In the genomic region with DNA sequence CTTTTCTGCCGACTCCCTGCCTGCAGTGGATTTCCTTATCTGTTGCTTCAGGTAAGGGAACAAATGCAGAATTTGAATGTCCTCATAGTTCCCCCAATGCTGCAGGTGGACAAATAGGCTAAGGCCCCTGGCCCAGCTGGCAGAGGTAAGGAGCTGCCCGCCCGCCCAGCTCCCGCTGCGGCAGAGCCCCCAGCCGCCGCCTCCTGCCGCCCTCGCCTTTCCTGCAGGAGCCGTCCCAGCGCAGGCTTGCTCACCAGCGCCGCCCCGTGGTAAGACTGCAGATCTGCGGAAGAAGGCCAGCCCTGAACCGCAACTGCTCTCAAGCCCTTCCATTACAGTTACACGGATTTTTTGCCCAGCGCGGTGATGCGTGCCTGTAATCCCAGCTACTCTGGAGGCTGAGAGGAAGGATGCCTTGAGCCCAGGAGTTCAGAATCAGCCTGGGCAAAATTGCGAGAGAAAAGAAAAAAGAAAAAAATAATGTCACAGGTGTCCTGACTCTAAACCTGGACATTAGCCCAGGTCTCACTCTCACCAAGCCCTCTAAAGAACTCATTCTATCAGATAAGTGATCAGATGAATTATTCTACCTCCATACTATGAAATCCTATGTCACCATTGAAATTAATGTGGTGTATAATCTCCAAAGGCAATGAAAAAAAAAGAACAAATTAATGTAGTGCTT, we compare ENCODE assay signal across 9 cellular contexts. TPM values are rescaled to one million over a fixed set of nuclear protein-coding genes. Genes with fewer than 3 reads are reported as not detected.
A peak's percentile ranks its signal among the peaks of the same experiment; 100 is the strongest.
DNase-seq lines count a peak whose midpoint lies in the region; ATAC-seq and TF ChIP-seq lines count a peak whose summit lies in the region.
"Had no signal": no experiment of that assay in that cellular context is flagged by ENCODE, and none has a peak within 500 bp of the region (broad histone marks: within the 10 kb centered on the region; RNA-seq: fewer than 3 reads in every experiment).

No MANE protein-coding gene starts in this region.

- H3K27ac ChIP-seq in hepatocyte (no peak overlapping the region), sigmoid colon (no peak overlapping the region)
- H3K27ac ChIP-seq: BLaER1 had no signal

- WGBS in hepatocyte (ENCODE audit: low lambda C conversion rate, missing lambda C conversion rate) = 5% methylated on average over 21 of the region's 21 CpGs
- WGBS in sigmoid colon, 2 donors = 2 to 4% methylated on average over 21 of the region's 21 CpGs

- peak overlapping the region; percentile 24 for H2AFZ ChIP-seq in hepatocyte

- no peaks in the 10 kb centered on the region for H4K20me1 ChIP-seq in hepatocyte (ENCODE audit: insufficient read depth, poor library complexity, severe bottlenecking)

- H3K79me2 ChIP-seq in hepatocyte = no peaks in the 10 kb centered on the region

- H3K36me3 ChIP-seq in hepatocyte (replicated peaks; ENCODE audit: insufficient read depth, low read depth) (no peaks in the 10 kb centered on the region), sigmoid colon (no peaks in the 10 kb centered on the region)
- H3K36me3 ChIP-seq: BLaER1 had no signal

- no peak for TF ChIP-seq POLR2A in sigmoid colon (IDR thresholded peaks at IDR 0.05)

- H3K27me3 ChIP-seq in hepatocyte (no peaks in the 10 kb centered on the region), sigmoid colon (no peaks in the 10 kb centered on the region)

- DNase-seq in NCI-H1417 (lab: John Stamatoyannopoulos, UW) = peak; percentile 23 to 68 (median 45)
- DNase-seq in NCI-H1417 treated with DMSO at 0.1 percent for 48 hours (lab: John Stamatoyannopoulos, UW) = no peak
- DNase-seq in NAMALWA (ENCODE audit: low spot score) = peak; percentile 74
- peak; percentile 14 for DNase-seq in T-helper 22 cell (ENCODE audit: low read depth)
- DNase-seq in astrocyte of the cerebellum (ENCODE audit: low read depth) = peak; percentile 18
- DNase-seq in hepatocyte (ENCODE audit: low spot score) = peak; percentile 86
- peak; percentile 85 for DNase-seq in sigmoid colon

- TF ChIP-seq CTCF in astrocyte of the cerebellum (IDR thresholded peaks at IDR 0.05; ENCODE audit: low read depth, low read length, missing control alignments) = peak; percentile 95
- TF ChIP-seq CTCF in hepatocyte (IDR thresholded peaks at IDR 0.05; ENCODE audit: poor library complexity) = peak; percentile 89
- peak; percentile 72 to 94 (median 82) for TF ChIP-seq CTCF in sigmoid colon (IDR thresholded peaks at IDR 0.05)

- H3K9me3 ChIP-seq in hepatocyte (ENCODE audit: low read depth) (no peaks in the 10 kb centered on the region), sigmoid colon (no peaks in the 10 kb centered on the region)
- H3K9me3 ChIP-seq: BLaER1 had no signal

- in situ Hi-C loops in astrocyte of the cerebellum (cut with HindIII; ENCODE audit: low sequenced_read_pairs) = no loop called here

- H3K4me1 ChIP-seq in hepatocyte (ENCODE audit: insufficient read depth) (no peaks in the 10 kb centered on the region), sigmoid colon (peaks cover 0 to 22% (median 20%) of the 10 kb centered on the region in 4 donors)
- H3K4me1 ChIP-seq: BLaER1 had no signal

- ATAC-seq in GM21528 (IDR thresholded peaks at IDR 0.05; ENCODE audit: low FRiP score, unreplicated experiment) = no peak

- intact Hi-C loops in sigmoid colon (cut with DNase I) = loop anchor here (5.0 kb wide), 3 partner anchors 77 to 297 kb away; no protein-coding TSS in a partner anchor

- peak overlapping the region; percentile 78 for H3K4me2 ChIP-seq in hepatocyte
- H3K4me2 ChIP-seq: BLaER1 had no signal

- H3K9me2 ChIP-seq in hepatocyte (replicated peaks; ENCODE audit: insufficient read depth) = no peaks in the 10 kb centered on the region

- H3K4me3 ChIP-seq in astrocyte of the cerebellum (ENCODE audit: low read depth, low read length) (no peak overlapping the region), hepatocyte (no peak overlapping the region), sigmoid colon (peak overlapping the region in 3 of 4 donors; percentile 8 to 27 (median 18))
- H3K4me3 ChIP-seq: BLaER1 had no signal

- TF ChIP-seq EP300 in sigmoid colon (IDR thresholded peaks at IDR 0.05) = no peak

RNA-seq across cellular contexts. Expression of gene EMID1, which starts 51.2 kb away (rescaled TPM):
- 11.5 and 12.6 TPM in 2 replicates for total RNA-seq in hepatocyte
- polyA plus RNA-seq in hepatocyte = 14.7 and 15.0 TPM in 2 replicates
- total RNA-seq in sigmoid colon = 1 to 10 TPM in 2 of 4 donors, under 1 TPM in 2; 0.27 to 4.7 (median 1.2) TPM
- 1 to 10 TPM; 3.2 to 5.9 (median 3.6) TPM for polyA plus RNA-seq in sigmoid colon

Comparison
In these comparisons a context has a peak if more than half of its experiments do, and no peak if none do; other contexts are left out.
1. H3K4me3 ChIP-seq: peak in sigmoid colon (3 of 4); none in astrocyte of the cerebellum (single experiment) and hepatocyte (single experiment).
2. Peak in every context shown above with its lines, with median percentiles within 50 percentile points of each other: CTCF ChIP-seq.